ENCODE assay signal across 10 cellular contexts in genomic region chr15:44550256-44550655, GRCh38. TPM values are rescaled to one million over a fixed set of nuclear protein-coding genes. Genes with fewer than 3 reads are reported as not detected.
DNase-seq lines count a peak whose midpoint lies in the region; ATAC-seq, FAIRE-seq and TF ChIP-seq lines count a peak whose summit lies in the region.
"Had no signal": no experiment of that assay in that cellular context is flagged by ENCODE, and none has a peak within 500 bp of the region (broad histone marks: within the 10 kb centered on the region; RNA-seq: fewer than 3 reads in every experiment).

No MANE protein-coding gene starts in this region.

- H3K4me2 ChIP-seq in MM.1S (ENCODE audit: low read depth, low read length): no peak overlapping the region

- H4K20me1 ChIP-seq in MM.1S (ENCODE audit: insufficient read depth, low read length): peaks cover 18% of the 10 kb centered on the region

- no peaks in the 10 kb centered on the region for H3K27me3 Mint-ChIP-seq in chondrocyte (ENCODE audit: low read depth)
- no peaks in the 10 kb centered on the region for H3K27me3 Mint-ChIP-seq in naive thymus-derived CD8-positive, alpha-beta T cell
- H3K27me3 Mint-ChIP-seq: stimulated activated naive B cell treated with anti-CD40 and anti-IgM and Interleukin-4, amounts not matched to agents 10 μg/mL and 1 μg/mL and 100 μg/mL, for 72 hours had no signal

- no peak overlapping the region for H3K27ac ChIP-seq in MM.1S (ENCODE audit: low read length)

- no peak overlapping the region for H3K4me3 Mint-ChIP-seq in chondrocyte (ENCODE audit: unreplicated experiment)
- no peak overlapping the region for H3K4me3 Mint-ChIP-seq in naive thymus-derived CD8-positive, alpha-beta T cell
- H3K4me3 Mint-ChIP-seq: stimulated activated naive B cell treated with anti-CD40 and anti-IgM and Interleukin-4, amounts not matched to agents 10 μg/mL and 1 μg/mL and 100 μg/mL, for 72 hours had no signal

- H3K27ac Mint-ChIP-seq in chondrocyte (ENCODE audit: unreplicated experiment): no peak overlapping the region
- H3K27ac Mint-ChIP-seq in naive thymus-derived CD8-positive, alpha-beta T cell: peak overlapping the region in 7 of 10 donors; percentile 15 to 65 (median 40)

- H3K4me1 ChIP-seq in MM.1S (ENCODE audit: low read length): peaks cover 13% of the 10 kb centered on the region

- POLR2A ChIA-PET in naive thymus-derived CD8-positive, alpha-beta T cell (lab: Charles Lee): interaction anchor here (0.6 to 1.2 kb wide), 2 partner anchors 12 to 23 kb away, joined by 3 to 6 read pairs; no protein-coding TSS in a partner anchor

- H3K4me3 ChIP-seq in MM.1S (ENCODE audit: low read length): no peak overlapping the region

- H3K36me3 Mint-ChIP-seq in chondrocyte (ENCODE audit: low read depth): peaks cover 12% of the 10 kb centered on the region
- peaks cover 0 to 72% (median 6%) of the 10 kb centered on the region in 3 donors for H3K36me3 Mint-ChIP-seq in naive thymus-derived CD8-positive, alpha-beta T cell

- no peaks in the 10 kb centered on the region for H3K27me3 ChIP-seq in MM.1S (replicated peaks; ENCODE audit: insufficient read depth, low read length)

- TF ChIP-seq CTCF in D721Med (IDR thresholded peaks at IDR 0.05; ENCODE audit: insufficient read depth, missing control alignments) (peak; percentile 12), MM.1S (IDR thresholded peaks at IDR 0.05; ENCODE audit: low read length) (peak; percentile 34), chondrocyte (IDR thresholded peaks at IDR 0.05) (peak; percentile 78)

- H3K9me3 ChIP-seq in MM.1S (replicated peaks; ENCODE audit: insufficient read depth, low read length): no peaks in the 10 kb centered on the region

- peaks cover 22% of the 10 kb centered on the region for H3K4me1 Mint-ChIP-seq in chondrocyte (ENCODE audit: low read depth)
- peaks cover 17 to 53% (median 36%) of the 10 kb centered on the region in 4 donors for H3K4me1 Mint-ChIP-seq in naive thymus-derived CD8-positive, alpha-beta T cell

- no peak overlapping the region for H2AFZ ChIP-seq in MM.1S (ENCODE audit: low read length)

- no peaks in the 10 kb centered on the region; the same call in 1 of the 2 replicates for H3K36me3 ChIP-seq in MM.1S (replicated peaks; ENCODE audit: insufficient read depth, low read length)

- no peak for DNase-seq in D721Med (ENCODE audit: insufficient read length, low spot score)
- no peak for DNase-seq in MM.1S
- DNase-seq in chondrocyte (ENCODE audit: low spot score): no peak
- DNase-seq in naive thymus-derived CD8-positive, alpha-beta T cell: peak in 2 of 10 donors; percentile 16 to 19
- no peak for DNase-seq in T1000 (lab: John Stamatoyannopoulos, UW)
- DNase-seq in stimulated activated CD4-positive, alpha-beta T cell treated with anti-CD3 and anti-CD28 coated beads, Interleukin-12 subunit alpha, Interleukin-12 subunit beta, amount 100 ng/mL, for 4 hours: no peak
- DNase-seq in GF-D8 (lab: John Stamatoyannopoulos, UW): no peak
- DNase-seq in activated effector memory CD4-positive, alpha-beta T cell treated with Interleukin-2 at 50 U/mL for 16 hours: no peak
- DNase-seq: mesendoderm; stimulated activated naive B cell treated with anti-CD40 and anti-IgM and Interleukin-4, amounts not matched to agents 10 μg/mL and 1 μg/mL and 100 μg/mL, for 72 hours had no signal

- no peak overlapping the region for H3K9ac ChIP-seq in MM.1S (ENCODE audit: low read length)

- H3K9me2 ChIP-seq in MM.1S (replicated peaks; ENCODE audit: insufficient read depth, low read length): no peaks in the 10 kb centered on the region

- peak; percentile 49 for ATAC-seq in naive thymus-derived CD8-positive, alpha-beta T cell

- no peaks in the 10 kb centered on the region for H3K9me3 Mint-ChIP-seq in chondrocyte (ENCODE audit: low read depth)
- no peaks in the 10 kb centered on the region for H3K9me3 Mint-ChIP-seq in naive thymus-derived CD8-positive, alpha-beta T cell
- H3K9me3 Mint-ChIP-seq: stimulated activated naive B cell treated with anti-CD40 and anti-IgM and Interleukin-4, amounts not matched to agents 10 μg/mL and 1 μg/mL and 100 μg/mL, for 72 hours had no signal

- peaks cover 80% of the 10 kb centered on the region for H3K79me2 ChIP-seq in MM.1S (ENCODE audit: low read length)

- peaks cover 16% of the 10 kb centered on the region for H3F3A ChIP-seq in MM.1S (ENCODE audit: insufficient read depth, low read length)

- FAIRE-seq in D721Med (lab: Jason Lieb, UNC): no peak

RNA-seq across cellular contexts. Expression of gene EIF3J, which starts 13.3 kb away (rescaled TPM):
- 93.1 to 108 TPM (median 98.0 TPM) in 3 replicates for total RNA-seq in chondrocyte
- total RNA-seq in naive thymus-derived CD8-positive, alpha-beta T cell: 10 to 100 TPM; 70.9 to 77.4 TPM
- polyA plus RNA-seq in naive thymus-derived CD8-positive, alpha-beta T cell: 10 to 100 TPM; 15.3 to 18.4 (median 16.2) TPM

Comparison
In these comparisons a context has a peak if more than half of its experiments do, and no peak if none do; other contexts are left out.
1. CTCF ChIP-seq: peak in every context shown above with its lines; median percentile 78 in chondrocyte; 34 in MM.1S; 12 in D721Med.